In genomic region chr19:49666120-49666444, GRCh38 we compare ENCODE assay signal across 8 cellular contexts. TPM values are rescaled to one million over a fixed set of nuclear protein-coding genes. Genes with fewer than 3 reads are reported as not detected.
DNase-seq lines count a peak whose midpoint lies in the region; TF ChIP-seq lines count a peak whose summit lies in the region.

No MANE protein-coding gene starts in this region.

- H3K4me3 ChIP-seq in AG09309 (ENCODE audit: control insufficient read depth, low read depth, low read length) (peak overlapping the region; percentile 88), HL-60 (replicated peaks; ENCODE audit: insufficient read depth, low read length) (peak overlapping the region; percentile 82), breast epithelium (peak overlapping the region; percentile 70 to 79 (median 77)), muscle layer of colon (ENCODE audit: low read depth in 1 of 2, low read length in 2 of 2) (peak overlapping the region; percentile 70 to 94)

- H3K4me1 ChIP-seq in breast epithelium (peaks cover 6 to 7% of the 10 kb centered on the region in 2 donors), muscle layer of colon (ENCODE audit: insufficient read depth, low read length) (peaks cover 18% of the 10 kb centered on the region)

- peak overlapping the region; percentile 79 for H3K27ac ChIP-seq in HL-60 (replicated peaks)
- peak overlapping the region; percentile 88 to 93 for H3K27ac ChIP-seq in breast epithelium
- H3K27ac ChIP-seq in muscle layer of colon (ENCODE audit: low read depth, low read length): peak overlapping the region; percentile 85

- H3K9me3 ChIP-seq in breast epithelium: no peaks in the 10 kb centered on the region
- H3K9me3 ChIP-seq in muscle layer of colon (ENCODE audit: low read length): no peaks in the 10 kb centered on the region

- TF ChIP-seq POLR2A in breast epithelium (IDR thresholded peaks at IDR 0.05): no peak

- TF ChIP-seq CTCF in AG09309 (IDR thresholded peaks at IDR 0.05; ENCODE audit: control insufficient read depth, insufficient read depth, low read depth, low read length, missing control alignments) (peak; percentile 18), HL-60 (IDR thresholded peaks at IDR 0.05; ENCODE audit: insufficient read depth, low read length) (no peak), breast epithelium (IDR thresholded peaks at IDR 0.05) (no peak)

- intact Hi-C loops in breast epithelium (cut with DNase I; ENCODE audit: low total_unique reads): loop anchor here (10.0 kb wide), 1 partner anchor 171 kb away; the partner anchor contains the start of gene RPS11

- H3K27me3 ChIP-seq in HL-60 (ENCODE audit: insufficient read depth, poor library complexity, severe bottlenecking): no peaks in the 10 kb centered on the region
- no peaks in the 10 kb centered on the region for H3K27me3 ChIP-seq in breast epithelium
- H3K27me3 ChIP-seq in muscle layer of colon (ENCODE audit: control insufficient read depth in 1 of 2, insufficient read depth in 2 of 2, low read length in 2 of 2): no peaks in the 10 kb centered on the region

- peak overlapping the region; percentile 85 for H3K9ac ChIP-seq in muscle layer of colon (ENCODE audit: low read length)

- no peak for DNase-seq in AG09309 (ENCODE audit: low read depth)
- no peak for DNase-seq in HL-60 (ENCODE audit: low read depth in 1 of 2, low spot score in 1 of 2)
- no peak for DNase-seq in breast epithelium (ENCODE audit: low spot score in 2 of 2)
- DNase-seq in superior temporal gyrus (ENCODE audit: extremely low spot score): no peak
- no peak for DNase-seq in NCI-H2171 treated with DMSO at 0.1 percent for 48 hours (lab: John Stamatoyannopoulos, UW)
- no peak for DNase-seq in DMS79 (lab: John Stamatoyannopoulos, UW)
- no peak for DNase-seq in inferior parietal cortex (ENCODE audit: extremely low spot score)

- H3K36me3 ChIP-seq in breast epithelium: no peaks in the 10 kb centered on the region
- peaks cover 31% of the 10 kb centered on the region for H3K36me3 ChIP-seq in muscle layer of colon (ENCODE audit: insufficient read depth, low read length)

RNA-seq across cellular contexts. Expression of gene BCL2L12, which starts 0.3 kb away (rescaled TPM):
- 10 to 100 TPM in 1 of 3 donors, 1 to 10 TPM in 2; 5.1 to 11.7 (median 8.5) TPM for total RNA-seq in breast epithelium

RNA-seq across cellular contexts. Expression of gene IRF3, which starts 0.4 kb away (rescaled TPM):
- 100 to 1,000 TPM in 1 of 3 donors, 10 to 100 TPM in 2; 39.7 to 100 (median 52.4) TPM for total RNA-seq in breast epithelium

RNA-seq across cellular contexts. Expression of gene PRMT1, which starts 11.0 kb away (rescaled TPM):
- total RNA-seq in breast epithelium: 100 to 1,000 TPM; 137 to 227 (median 154) TPM

RNA-seq across cellular contexts. Expression of gene ADM5, which starts 23.3 kb away (rescaled TPM):
- total RNA-seq in breast epithelium: 1 to 10 TPM; 1.3 to 2.9 (median 1.4) TPM

RNA-seq across cellular contexts. Expression of gene SCAF1, which starts 24.1 kb away (rescaled TPM):
- 10 to 100 TPM in 2 of 3 donors, 1 to 10 TPM in 1; 9.8 to 15.4 (median 10.6) TPM for total RNA-seq in breast epithelium
